In the genomic region with DNA sequence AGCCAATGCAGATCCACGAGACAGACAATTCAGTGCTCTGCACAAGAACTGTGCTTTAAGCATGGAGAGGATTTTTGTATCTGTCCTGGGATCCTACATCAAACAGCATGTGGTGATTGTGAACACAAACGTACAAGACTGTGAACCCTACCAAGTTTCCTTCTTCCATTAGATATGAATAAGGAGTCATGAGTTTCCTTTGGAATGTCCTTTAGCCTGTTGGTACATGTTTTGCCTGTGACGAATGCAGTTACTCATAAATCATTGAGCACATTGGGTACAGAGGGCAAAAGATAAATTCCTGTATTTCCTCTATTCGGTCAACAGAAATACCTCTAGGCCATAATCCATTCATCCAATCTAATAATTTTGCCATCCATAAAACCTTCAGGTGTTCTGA, we compare ENCODE assay signal across 14 cellular contexts.
DNase-seq lines count a peak whose midpoint lies in the region; ATAC-seq and TF ChIP-seq lines count a peak whose summit lies in the region.
"Had no signal": no experiment of that assay in that cellular context is flagged by ENCODE, and none has a peak within 500 bp of the region (broad histone marks: within the 10 kb centered on the region; RNA-seq: fewer than 3 reads in every experiment).

No MANE protein-coding gene starts in this region.

- peak overlapping the region; percentile 97 for H2BK120ac ChIP-seq in IMR-90 (ENCODE audit: low read depth, low read length)

- no peaks in the 10 kb centered on the region for H3K27me3 Mint-ChIP-seq in activated CD4-positive, alpha-beta T cell treated with anti-CD3 and anti-CD28 coated beads, Interleukin-2, amount 10 ng/mL, durations not matched to agents 7 days and 5 days
- H3K27me3 Mint-ChIP-seq: activated CD4-positive, alpha-beta memory T cell treated with anti-CD3 and anti-CD28 coated beads for 36 hours; activated naive CD4-positive, alpha-beta T cell treated with anti-CD3 and anti-CD28 coated beads, Interleukin-2, amount 10 ng/mL, durations not matched to agents 7 days and 5 days had no signal

- no peak for TF ChIP-seq POLR2A in IMR-90 (IDR thresholded peaks at IDR 0.05; ENCODE audit: low read depth, low read length)

- H3K9me1 ChIP-seq in IMR-90 (ENCODE audit: insufficient read depth, low read length): peaks cover 9% of the 10 kb centered on the region

- H3K4me3 Mint-ChIP-seq in activated CD4-positive, alpha-beta T cell treated with anti-CD3 and anti-CD28 coated beads, Interleukin-2, amount 10 ng/mL, durations not matched to agents 7 days and 5 days: no peak overlapping the region
- H3K4me3 Mint-ChIP-seq: activated CD4-positive, alpha-beta memory T cell treated with anti-CD3 and anti-CD28 coated beads for 36 hours; activated naive CD4-positive, alpha-beta T cell treated with anti-CD3 and anti-CD28 coated beads, Interleukin-2, amount 10 ng/mL, durations not matched to agents 7 days and 5 days had no signal

- CTCF ChIA-PET in IMR-90 (lab: Yijun Ruan, JAX): interaction anchor here (1.0 kb wide), 1 partner anchor 61 kb away, joined by 3 read pairs; no protein-coding TSS in a partner anchor
- CTCF ChIA-PET in activated CD4-positive, alpha-beta T cell treated with anti-CD3 and anti-CD28 coated beads, Interleukin-2, amount 10 ng/mL, durations not matched to agents 7 days and 5 days (lab: Charles Lee): no interaction called here

- H3K4ac ChIP-seq in IMR-90 (ENCODE audit: low read depth, low read length): peak overlapping the region; percentile 91

- H3K23ac ChIP-seq in IMR-90 (ENCODE audit: low read depth, low read length): peak overlapping the region; percentile 86

- no peaks in the 10 kb centered on the region for H3K27me3 ChIP-seq in IMR-90 (ENCODE audit: control insufficient read depth, insufficient read depth, low read length)
- no peaks in the 10 kb centered on the region for H3K27me3 ChIP-seq in tibial artery
- H3K27me3 ChIP-seq: right atrium auricular region had no signal

- H3K56ac ChIP-seq in IMR-90 (ENCODE audit: extremely low read depth, insufficient read depth, low read length): peak overlapping the region; percentile 66; the same call in 1 of the 2 replicates

- peak overlapping the region; percentile 14; the same call in 1 of the 2 replicates for H3K4me2 ChIP-seq in IMR-90 (ENCODE audit: low read depth, low read length)

- no peaks in the 10 kb centered on the region for H3K36me3 ChIP-seq in IMR-90 (ENCODE audit: control insufficient read depth, insufficient read depth, low read length)
- H3K36me3 ChIP-seq in tibial artery: no peaks in the 10 kb centered on the region
- H3K36me3 ChIP-seq: right atrium auricular region had no signal

- H2BK5ac ChIP-seq in IMR-90 (ENCODE audit: low read depth, low read length, poor library complexity, severe bottlenecking): peak overlapping the region; percentile 93

- no peaks in the 10 kb centered on the region for H3K4me1 Mint-ChIP-seq in activated CD4-positive, alpha-beta T cell treated with anti-CD3 and anti-CD28 coated beads, Interleukin-2, amount 10 ng/mL, durations not matched to agents 7 days and 5 days
- H3K4me1 Mint-ChIP-seq: activated naive CD4-positive, alpha-beta T cell treated with anti-CD3 and anti-CD28 coated beads, Interleukin-2, amount 10 ng/mL, durations not matched to agents 7 days and 5 days had no signal

- H2AK5ac ChIP-seq in IMR-90 (ENCODE audit: low read depth, low read length): peak overlapping the region; percentile 74; the same call in 1 of the 2 replicates

- no peaks in the 10 kb centered on the region for H3K79me1 ChIP-seq in IMR-90 (ENCODE audit: low read depth in 1 of 2, low read length in 2 of 2)

- H3K27ac Mint-ChIP-seq in activated CD4-positive, alpha-beta T cell treated with anti-CD3 and anti-CD28 coated beads, Interleukin-2, amount 10 ng/mL, durations not matched to agents 7 days and 5 days: no peak overlapping the region
- H3K27ac Mint-ChIP-seq: activated CD4-positive, alpha-beta memory T cell treated with anti-CD3 and anti-CD28 coated beads for 36 hours had no signal

- DNase-seq in IMR-90 (peak; percentile 84), dedifferentiated amniotic fluid mesenchymal stem cell (ENCODE audit: extremely low spot score) (peak; percentile 47), left colon (no peak), tibial artery (no peak)
- DNase-seq in activated CD4-positive, alpha-beta T cell treated with anti-CD3 and anti-CD28 coated beads, Interleukin-2, amount 10 ng/mL, durations not matched to agents 7 days and 5 days: no peak
- DNase-seq: activated CD4-positive, alpha-beta memory T cell treated with anti-CD3 and anti-CD28 coated beads for 36 hours; activated naive CD4-positive, alpha-beta T cell treated with anti-CD3 and anti-CD28 coated beads, Interleukin-2, amount 10 ng/mL, durations not matched to agents 7 days and 5 days; NCI-H1048; NCI-H526 treated with DMSO at 0.1 percent for 48 hours; SW 1271 had no signal

- intact Hi-C loops in IMR-90 (cut with micrococcal nuclease) (no loop called here), left colon (cut with DNase I, micrococcal nuclease) (no loop called here), tibial artery (cut with DNase I; ENCODE audit: low total_unique reads) (no loop called here)

- H3K9me3 ChIP-seq in IMR-90 (ENCODE audit: control insufficient read depth, insufficient read depth, low read length) (no peaks in the 10 kb centered on the region), tibial artery (no peaks in the 10 kb centered on the region)
- H3K9me3 ChIP-seq: right atrium auricular region had no signal

- H2AFZ ChIP-seq in IMR-90 (replicated peaks; ENCODE audit: low read length, poor library complexity): peak overlapping the region; percentile 71

- POLR2A ChIA-PET in IMR-90 (lab: Charles Lee; ENCODE audit: unreplicated experiment): no interaction called here
- POLR2A ChIA-PET in activated CD4-positive, alpha-beta T cell treated with anti-CD3 and anti-CD28 coated beads, Interleukin-2, amount 10 ng/mL, durations not matched to agents 7 days and 5 days (lab: Charles Lee): no interaction called here

- TF ChIP-seq CTCF in IMR-90 (conservative IDR thresholded peaks at IDR 0.05; ENCODE audit: low read depth, low read length): no peak
- no peak for TF ChIP-seq CTCF in tibial artery (IDR thresholded peaks at IDR 0.05)

- dilution Hi-C loops in IMR-90 (cut with HindIII; ENCODE audit: low sequenced_read_pairs, unreplicated experiment): no loop called here

- H3K27ac ChIP-seq in IMR-90 (ENCODE audit: insufficient read depth, low read length) (peak overlapping the region; percentile 48; the same call in 1 of the 2 replicates), tibial artery (peak overlapping the region; percentile 62 to 75)
- H3K27ac ChIP-seq: right atrium auricular region had no signal

- H3K36me3 Mint-ChIP-seq in activated CD4-positive, alpha-beta T cell treated with anti-CD3 and anti-CD28 coated beads, Interleukin-2, amount 10 ng/mL, durations not matched to agents 7 days and 5 days (ENCODE audit: low read depth): no peaks in the 10 kb centered on the region
- H3K36me3 Mint-ChIP-seq: activated CD4-positive, alpha-beta memory T cell treated with anti-CD3 and anti-CD28 coated beads for 36 hours had no signal

- H2BK15ac ChIP-seq in IMR-90 (ENCODE audit: low read depth, low read length): peak overlapping the region; percentile 82; the same call in 1 of the 3 replicates

- H2BK20ac ChIP-seq in IMR-90 (ENCODE audit: low read depth, low read length): peak overlapping the region; percentile 99

- H4K8ac ChIP-seq in IMR-90 (ENCODE audit: low read depth in 2 of 2, low read length in 2 of 2): peak overlapping the region; percentile 11 to 95; a peak in 3 of 4 replicates

- in situ Hi-C loops in IMR-90 (cut with MboI; ENCODE audit: low sequenced_read_pairs): no loop called here

- H3K4me1 ChIP-seq in IMR-90 (ENCODE audit: control insufficient read depth, insufficient read depth, low read length) (peaks cover 6% of the 10 kb centered on the region; the same call in 1 of the 2 replicates), tibial artery (peaks cover 0 to 34% (median 9%) of the 10 kb centered on the region in 4 donors)
- H3K4me1 ChIP-seq: right atrium auricular region had no signal

- peak overlapping the region; percentile 99; the same call in 1 of the 2 replicates for H3K18ac ChIP-seq in IMR-90 (ENCODE audit: low read depth, low read length)

- ATAC-seq in IMR-90 (ENCODE audit: low read depth) (peak; percentile 49), left colon (peak; percentile 84), HG03135 (IDR thresholded peaks at IDR 0.05; ENCODE audit: unreplicated experiment) (no peak), HG03378 (IDR thresholded peaks at IDR 0.05; ENCODE audit: unreplicated experiment) (no peak), GM21717 (IDR thresholded peaks at IDR 0.05; ENCODE audit: unreplicated experiment) (no peak)

- H3K4me3 ChIP-seq in IMR-90 (ENCODE audit: insufficient read depth, low read depth, low read length) (no peak overlapping the region), tibial artery (no peak overlapping the region)
- H3K4me3 ChIP-seq: right atrium auricular region had no signal

- TF ChIP-seq RAD21 in IMR-90 (IDR thresholded peaks at IDR 0.05; ENCODE audit: low read length): no peak

- H3K14ac ChIP-seq in IMR-90 (replicated peaks; ENCODE audit: low read depth, low read length): peak overlapping the region; percentile 96

- BruUV-seq in IMR-90 (replicated peaks; lab: Mats Ljungman, UMichigan): no TSS peak

- no peaks in the 10 kb centered on the region for H4K20me1 ChIP-seq in IMR-90 (ENCODE audit: insufficient read depth, low read length)

- H4K91ac ChIP-seq in IMR-90 (ENCODE audit: insufficient read depth, low read depth, low read length): peak overlapping the region; percentile 93

- H3K9ac ChIP-seq in IMR-90 (ENCODE audit: low read depth, low read length): no peak overlapping the region; the same call in 1 of the 2 replicates

- WGBS in IMR-90 (ENCODE audit: extremely low coverage in 2 of 2, insufficient read length in 1 of 2), 2 experiments: no CpG with 5 or more reads among the region's 4 CpGs

- no peaks in the 10 kb centered on the region for H3K9me3 Mint-ChIP-seq in activated CD4-positive, alpha-beta T cell treated with anti-CD3 and anti-CD28 coated beads, Interleukin-2, amount 10 ng/mL, durations not matched to agents 7 days and 5 days
- H3K9me3 Mint-ChIP-seq: activated CD4-positive, alpha-beta memory T cell treated with anti-CD3 and anti-CD28 coated beads for 36 hours; activated naive CD4-positive, alpha-beta T cell treated with anti-CD3 and anti-CD28 coated beads, Interleukin-2, amount 10 ng/mL, durations not matched to agents 7 days and 5 days had no signal

- peak overlapping the region; percentile 27; the same call in 1 of the 2 replicates for H4K5ac ChIP-seq in IMR-90 (ENCODE audit: low read depth, low read length)

- H2AK9ac ChIP-seq in IMR-90 (replicated peaks; ENCODE audit: low read depth, low read length, poor library complexity): peak overlapping the region; percentile 60

TF ChIP-seq in IMR-90, 13 proteins besides CTCF, POLR2A, EP300 and RAD21 (continues in another document):
- no peak for TF ChIP-seq RCOR1 (IDR thresholded peaks at IDR 0.05; ENCODE audit: insufficient replicate concordance, low read length)
- TF ChIP-seq MAFK (IDR thresholded peaks at IDR 0.05; ENCODE audit: low read depth, low read length): no peak
- TF ChIP-seq MAZ (IDR thresholded peaks at IDR 0.05; ENCODE audit: borderline replicate concordance, low read depth, low read length): no peak
- TF ChIP-seq CHD1 (IDR thresholded peaks at IDR 0.05; ENCODE audit: low read depth, low read length): no peak

Comparison
In these comparisons a context has a peak if more than half of its experiments do, and no peak if none do; other contexts are left out.
1. ATAC-seq: peak in IMR-90 (single experiment) and left colon (single experiment); none in HG03135 (single experiment), HG03378 (single experiment) and GM21717 (single experiment).
2. DNase-seq: peak in IMR-90 (single experiment) and dedifferentiated amniotic fluid mesenchymal stem cell (single experiment); none in left colon (0 of 2), tibial artery (0 of 2) and activated CD4-positive, alpha-beta T cell treated with anti-CD3 and anti-CD28 coated beads, Interleukin-2, amount 10 ng/mL, durations not matched to agents 7 days and 5 days (single experiment).